20 cellular contexts compared by ENCODE assay signal in the genomic region with DNA sequence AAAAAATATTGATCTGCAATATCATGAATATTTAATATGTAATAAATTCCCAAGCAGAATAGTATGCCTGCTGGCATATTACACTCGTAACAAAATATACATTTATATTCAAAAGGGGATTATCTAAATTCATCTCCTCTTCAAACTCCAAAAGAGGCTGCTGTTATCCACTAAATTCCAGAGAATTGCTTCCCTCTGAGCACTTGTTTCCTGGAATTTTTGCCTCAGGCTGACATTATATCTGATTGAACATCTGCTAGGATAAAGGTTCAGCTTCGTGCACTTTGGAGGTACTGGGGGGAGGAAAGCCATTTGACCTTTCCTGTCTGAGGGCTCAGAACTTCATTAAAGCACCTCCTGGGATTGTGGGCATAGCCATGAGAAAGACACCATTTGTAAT. TPM values are rescaled to one million over a fixed set of nuclear protein-coding genes. Genes with fewer than 3 reads are reported as not detected.
DNase-seq lines count a peak whose midpoint lies in the region; ATAC-seq, FAIRE-seq and TF ChIP-seq lines count a peak whose summit lies in the region.
"Had no signal": no experiment of that assay in that cellular context is flagged by ENCODE, and none has a peak within 500 bp of the region (broad histone marks: within the 10 kb centered on the region; RNA-seq: fewer than 3 reads in every experiment).

No MANE protein-coding gene starts in this region.

- H3K9me3 Mint-ChIP-seq in chondrocyte (ENCODE audit: low read depth) (peaks cover 2% of the 10 kb centered on the region), neural crest cell (peaks cover 5% of the 10 kb centered on the region)
- H3K9me3 Mint-ChIP-seq: CD8-positive, alpha-beta T cell had no signal

- H3K4me3 Mint-ChIP-seq in chondrocyte (ENCODE audit: unreplicated experiment) (no peak overlapping the region), neural crest cell (peak overlapping the region; percentile 45)
- H3K4me3 Mint-ChIP-seq: CD8-positive, alpha-beta T cell; IgD-negative memory B cell had no signal

- H3K4me1 ChIP-seq in ascending aorta = no peaks in the 10 kb centered on the region

- no peaks in the 10 kb centered on the region for H3K27me3 ChIP-seq in ascending aorta
- H3K27me3 ChIP-seq: BE2C had no signal

- no peak overlapping the region for H3K4me3 ChIP-seq in ascending aorta

- H3K4me1 Mint-ChIP-seq in chondrocyte (ENCODE audit: low read depth) = peaks cover 54% of the 10 kb centered on the region
- peaks cover 39% of the 10 kb centered on the region for H3K4me1 Mint-ChIP-seq in neural crest cell

- no peaks in the 10 kb centered on the region for H3K9me3 ChIP-seq in ascending aorta
- H3K9me3 ChIP-seq: BE2C had no signal

- H3K36me3 Mint-ChIP-seq in chondrocyte (ENCODE audit: low read depth) (no peaks in the 10 kb centered on the region), neural crest cell (ENCODE audit: low read depth) (no peaks in the 10 kb centered on the region)
- H3K36me3 Mint-ChIP-seq: CD8-positive, alpha-beta T cell; IgD-negative memory B cell had no signal

- intact Hi-C loops in ascending aorta (cut with DNase I) = loop anchor here (5.0 to 10.0 kb wide), 6 partner anchors 102 to 1380 kb away; a partner anchor contains a TSS

- DNase-seq in ELF-1 (ENCODE audit: low read depth, low spot score) (peak; percentile 59), HTR-8/SVneo (ENCODE audit: insufficient read length, low spot score) (peak; percentile 12), chondrocyte (ENCODE audit: low spot score) (no peak), neural crest cell (ENCODE audit: low read depth, low spot score) (no peak), OCI-M1 (lab: John Stamatoyannopoulos, UW) (no peak), RKO (ENCODE audit: low spot score) (no peak), ascending aorta (ENCODE audit: low spot score in 2 of 2) (no peak)
- DNase-seq: BE2C; CD8-positive, alpha-beta T cell; HCEC 1CT; MV-4-11; NCI-H1436; NCI-H2081; NCI-H345; NCI-H774; SIG-M5 had no signal

- no peak for FAIRE-seq in HTR-8/SVneo (lab: Jason Lieb, UNC)

- TF ChIP-seq CTCF in chondrocyte (IDR thresholded peaks at IDR 0.05) (peak; percentile 54), neural crest cell (conservative IDR thresholded peaks at IDR 0.05) (no peak), ascending aorta (IDR thresholded peaks at IDR 0.05) (no peak)

- no peaks in the 10 kb centered on the region for H3K36me3 ChIP-seq in ascending aorta
- H3K36me3 ChIP-seq: BE2C had no signal

- H3K27ac Mint-ChIP-seq in chondrocyte (ENCODE audit: unreplicated experiment) (no peak overlapping the region), neural crest cell (ENCODE audit: unreplicated experiment) (no peak overlapping the region)
- H3K27ac Mint-ChIP-seq: CD8-positive, alpha-beta T cell; IgD-negative memory B cell had no signal

- H3K27me3 Mint-ChIP-seq in chondrocyte (ENCODE audit: low read depth) (no peaks in the 10 kb centered on the region), neural crest cell (ENCODE audit: low read depth) (peaks cover 17% of the 10 kb centered on the region)

- no peak for ATAC-seq in GM21529 (IDR thresholded peaks at IDR 0.05; ENCODE audit: unreplicated experiment)
- ATAC-seq: CD8-positive, alpha-beta T cell had no signal

- no peak overlapping the region for H3K27ac ChIP-seq in ascending aorta

RNA-seq across cellular contexts. Expression of a gene that starts 4.3 kb away (rescaled TPM):
- total RNA-seq in chondrocyte (248 to 316 TPM (median 275 TPM) in 3 replicates), neural crest cell (0.75 and 1.4 TPM in 2 replicates), ascending aorta (2.0 TPM)
- total RNA-seq: CD8-positive, alpha-beta T cell; HT-29; LHCN-M2 had no signal

Comparison
In these comparisons a context has a peak if more than half of its experiments do, and no peak if none do; other contexts are left out.
1. DNase-seq: peak in ELF-1 (single experiment) and HTR-8/SVneo (single experiment); none in chondrocyte (single experiment), neural crest cell (single experiment), OCI-M1 (single experiment), RKO (single experiment) and ascending aorta (0 of 2).
2. RNA of a gene that starts 4.3 kb away (total RNA-seq): 248 to 316 TPM in chondrocyte; 2.0 TPM in ascending aorta (single experiment) and 0.75 to 1.4 TPM in neural crest cell; every median in the first group is over 10 times any median in the second.